Comparison of ENCODE assay signal across 1 cellular context in genomic region chr15:82040395-82040794, GRCh38.
TF ChIP-seq lines count a peak whose summit lies in the region.

No MANE protein-coding gene starts in this region.

TF ChIP-seq in SK-N-SH treated with all-trans-retinoic acid at 6 μM for 48 hours, 23 proteins besides CTCF, POLR2A, EP300 and RAD21 (continued from another document):
- TF ChIP-seq TSHZ2 (CRISPR knock-in tag; IDR thresholded peaks at IDR 0.05) (no peak), PATZ1 (CRISPR knock-in tag; IDR thresholded peaks at IDR 0.05; ENCODE audit: borderline replicate concordance) (no peak), GLIS3 (CRISPR knock-in tag; IDR thresholded peaks at IDR 0.05) (0 out of 2 replicates have a peak, but pooled peaks have one; percentile 31)
